Comparison of ENCODE assay signal across 10 cellular contexts in genomic region chr1:32743380-32744062, GRCh38. TPM values are rescaled to one million over a fixed set of nuclear protein-coding genes. Genes with fewer than 3 reads are reported as not detected.
DNase-seq lines count a peak whose midpoint lies in the region; ATAC-seq and TF ChIP-seq lines count a peak whose summit lies in the region.
"Had no signal": no experiment of that assay in that cellular context is flagged by ENCODE, and none has a peak within 500 bp of the region (broad histone marks: within the 10 kb centered on the region; RNA-seq: fewer than 3 reads in every experiment).

No MANE protein-coding gene starts in this region.

- H3K4me3 ChIP-seq in HUES48 (ENCODE audit: low read depth, low read length) (no peak overlapping the region), thoracic aorta (no peak overlapping the region)

- H3K36me3 Mint-ChIP-seq in MCF 10A (ENCODE audit: insufficient read depth, unreplicated experiment) = peaks cover 9% of the 10 kb centered on the region
- H3K36me3 Mint-ChIP-seq: memory B cell had no signal

- H3K4me3 Mint-ChIP-seq in MCF 10A (ENCODE audit: unreplicated experiment) = peak overlapping the region; percentile 75

- peaks cover 6% of the 10 kb centered on the region for H3K27me3 ChIP-seq in HUES48 (ENCODE audit: control insufficient read depth, insufficient read depth, low read length)
- H3K27me3 ChIP-seq in thoracic aorta (replicated peaks; ENCODE audit: insufficient read depth) = no peaks in the 10 kb centered on the region

- peaks cover 27% of the 10 kb centered on the region for H3K4me1 Mint-ChIP-seq in MCF 10A (ENCODE audit: insufficient read depth, unreplicated experiment)
- H3K4me1 Mint-ChIP-seq: memory B cell had no signal

- intact Hi-C loops in MCF 10A (cut with micrococcal nuclease) = no loop called here

- no TSS peak for BruUV-seq in MCF 10A (replicated peaks; lab: Mats Ljungman, UMichigan)

- H3K4me1 ChIP-seq in HUES48 (ENCODE audit: control insufficient read depth, insufficient read depth, low read length) = peaks cover 15% of the 10 kb centered on the region
- H3K4me1 ChIP-seq in thoracic aorta (ENCODE audit: control insufficient read depth in 1 of 2, low read depth in 2 of 2) = peaks cover 6 to 26% of the 10 kb centered on the region in 2 donors

- H3K27ac Mint-ChIP-seq in MCF 10A (ENCODE audit: low read depth, unreplicated experiment) = peak overlapping the region; percentile 51
- H3K27ac Mint-ChIP-seq: memory B cell had no signal

- no peak for TF ChIP-seq CTCF in MCF 10A (IDR thresholded peaks at IDR 0.05; ENCODE audit: unreplicated experiment)
- TF ChIP-seq CTCF in thoracic aorta (IDR thresholded peaks at IDR 0.05) = no peak

- DNase-seq in MCF 10A (ENCODE audit: unreplicated experiment) = no peak
- DNase-seq in left kidney (ENCODE audit: low read depth, low spot score) = peak; percentile 44
- DNase-seq in thoracic aorta (ENCODE audit: low spot score) = no peak
- no peak for DNase-seq in T1000 (lab: John Stamatoyannopoulos, UW)
- no peak for DNase-seq in NOMO-1 treated with DMSO at 0.1 percent for 48 hours (lab: John Stamatoyannopoulos, UW; ENCODE audit: unreplicated experiment)
- no peak for DNase-seq in HCEC 1CT
- DNase-seq: NCI-H510A had no signal

- H3K36me3 ChIP-seq in HUES48 (ENCODE audit: control insufficient read depth, insufficient read depth, low read length) (no peaks in the 10 kb centered on the region), thoracic aorta (no peaks in the 10 kb centered on the region)

- no peak for ATAC-seq in thoracic aorta (ENCODE audit: insufficient number of reproducible peaks, low FRiP score, low read depth)
- no peak for ATAC-seq in HG03469 (IDR thresholded peaks at IDR 0.05; ENCODE audit: unreplicated experiment)

- peak overlapping the region; percentile 74 for H3K27ac ChIP-seq in HUES48 (ENCODE audit: low read depth, low read length)
- peak overlapping the region; percentile 75 to 78 for H3K27ac ChIP-seq in thoracic aorta

- no peaks in the 10 kb centered on the region for H3K27me3 Mint-ChIP-seq in MCF 10A (ENCODE audit: insufficient read depth, unreplicated experiment)

- POLR2A ChIA-PET in MCF 10A (lab: Yijun Ruan, JAX) = interaction anchor here (0.6 to 4.3 kb wide), 10 partner anchors 10 to 73 kb away, joined by 3 to 53 read pairs (median 10); partner anchors contain the start of genes S100PBP and YARS1

- no peaks in the 10 kb centered on the region for H3K9me3 ChIP-seq in HUES48 (ENCODE audit: control insufficient read depth, insufficient read depth, low read length)
- no peaks in the 10 kb centered on the region for H3K9me3 ChIP-seq in thoracic aorta

- H3K9ac ChIP-seq in HUES48 (ENCODE audit: low read depth, low read length) = no peak overlapping the region

- no peaks in the 10 kb centered on the region for H3K9me3 Mint-ChIP-seq in MCF 10A (ENCODE audit: unreplicated experiment)
- H3K9me3 Mint-ChIP-seq: memory B cell had no signal

- CTCF ChIA-PET in MCF 10A (lab: Yijun Ruan, JAX) = interaction anchor here (1.0 to 2.2 kb wide), 6 partner anchors 16 to 31 kb away, joined by 3 to 14 read pairs (median 8); no protein-coding TSS in a partner anchor

RNA-seq across cellular contexts. Expression of gene SYNC, which starts 41.0 kb away (rescaled TPM):
- total RNA-seq in MCF 10A (2022) (1.1 and 1.9 TPM in 2 replicates), thoracic aorta (100 to 1,000 TPM in 1 of 2 donors, 10 to 100 TPM in 1; 71.5 to 119 TPM)

Comparison
In these comparisons a context has a peak if more than half of its experiments do, and no peak if none do; other contexts are left out.
1. RNA of gene SYNC, which starts 41.0 kb away (total RNA-seq): 71.5 to 119 TPM in thoracic aorta; 1.1 to 1.9 TPM in MCF 10A; every median in the first group is over 10 times any median in the second.